Comparison of ENCODE assay signal across 1 cellular context in genomic region chr18:48827321-48828200, GRCh38.
TF ChIP-seq lines count a peak whose summit lies in the region.

No MANE protein-coding gene starts in this region.

TF ChIP-seq in H1, 55 proteins besides CTCF, POLR2A, EP300 and RAD21 (continued from another document):
- TF ChIP-seq EZH2 (IDR thresholded peaks at IDR 0.05; ENCODE audit: low read depth, low read length, severe bottlenecking) (no peak), TEAD4 (IDR thresholded peaks at IDR 0.05; ENCODE audit: low read depth, low read length) (peak; percentile 79)
